ENCODE assay signal across 27 cellular contexts in genomic region chr2:28071221-28071620, GRCh38.
"Had no signal": no experiment of that assay in that cellular context is flagged by ENCODE, and none has a peak within 500 bp of the region (broad histone marks: within the 10 kb centered on the region; RNA-seq: fewer than 3 reads in every experiment).

No MANE protein-coding gene starts in this region.

- H3K36me3 Mint-ChIP-seq: natural killer cell treated with Interleukin-12 subunit alpha and Interleukin-12 subunit beta and Interleukin-15 and Interleukin-18, amount 100 ng/mL, for 72 hours; neural progenitor cell; type B pancreatic cell had no signal

- H3K4me3 ChIP-seq: dorsolateral prefrontal cortex, gastrocnemius medialis, left lung, mucosa of descending colon, neural progenitor cell, right atrium auricular region, smooth muscle cell, stomach, testis, tibial artery had no signal

- H3K9me3 Mint-ChIP-seq: naive B cell; natural killer cell treated with Interleukin-12 subunit alpha and Interleukin-12 subunit beta and Interleukin-15 and Interleukin-18, amount 100 ng/mL, for 72 hours; neural progenitor cell; type B pancreatic cell had no signal

- H3K27ac ChIP-seq: left lung, neural progenitor cell, parathyroid adenoma, right atrium auricular region, testis, tibial artery had no signal

- H3K4me1 Mint-ChIP-seq: neural progenitor cell had no signal

- H3K27me3 Mint-ChIP-seq: naive B cell; natural killer cell treated with Interleukin-12 subunit alpha and Interleukin-12 subunit beta and Interleukin-15 and Interleukin-18, amount 100 ng/mL, for 72 hours; progenitor cell of endocrine pancreas; type B pancreatic cell had no signal

- H3K27me3 ChIP-seq: dorsolateral prefrontal cortex, gastrocnemius medialis, left lung, neural progenitor cell, right atrium auricular region, stomach, testis, tibial artery had no signal

- H3K4me1 ChIP-seq: left lung, neural progenitor cell, parathyroid adenoma, testis, tibial artery had no signal

- DNase-seq: dorsolateral prefrontal cortex; effector CD4-positive, alpha-beta T cell; foreskin fibroblast; gastrocnemius medialis; head of caudate nucleus; left cardiac atrium; left lung; mesenchymal stem cell; mucosa of descending colon; naive B cell; stimulated activated CD4-positive, alpha-beta T cell treated with anti-CD3 and anti-CD28 coated beads, Interleukin-12 subunit alpha, Interleukin-12 subunit beta, amount 100 ng/mL, for 4 hours; stimulated activated CD4-positive, alpha-beta T cell treated with anti-CD3 and anti-CD28 coated beads, Interleukin-1b, Interleukin-23, amount 100 ng/mL, for 48 hours; stimulated activated CD4-positive, alpha-beta T cell treated with anti-CD3 and anti-CD28 coated beads, Interleukin-4, amount 100 ng/mL, for 1 hour; stimulated activated CD8-positive, alpha-beta memory T cell treated with anti-CD3 and anti-CD28 coated beads, Interleukin-4, amount 100 ng/mL, for 48 hours; stimulated activated naive CD4-positive, alpha-beta T cell; stomach; testis; tibial artery had no signal

- H3K4me3 Mint-ChIP-seq: mesothelial cell of epicardium; naive B cell; natural killer cell treated with Interleukin-12 subunit alpha and Interleukin-12 subunit beta and Interleukin-15 and Interleukin-18, amount 100 ng/mL, for 72 hours; neural progenitor cell; type B pancreatic cell had no signal

- H3K27ac Mint-ChIP-seq: natural killer cell treated with Interleukin-12 subunit alpha and Interleukin-12 subunit beta and Interleukin-15 and Interleukin-18, amount 100 ng/mL, for 72 hours; neural progenitor cell; progenitor cell of endocrine pancreas; type B pancreatic cell had no signal

- ATAC-seq: mucosa of descending colon; natural killer cell treated with Interleukin-12 subunit alpha and Interleukin-12 subunit beta and Interleukin-15 and Interleukin-18, amount 100 ng/mL, for 72 hours; sciatic nerve had no signal

- H3K9me3 ChIP-seq: gastrocnemius medialis, left lung, mucosa of descending colon, right atrium auricular region, stomach, testis, tibial artery had no signal

- H3K36me3 ChIP-seq: gastrocnemius medialis, left lung, neural progenitor cell, right atrium auricular region, tibial artery had no signal
